In the genomic region with DNA sequence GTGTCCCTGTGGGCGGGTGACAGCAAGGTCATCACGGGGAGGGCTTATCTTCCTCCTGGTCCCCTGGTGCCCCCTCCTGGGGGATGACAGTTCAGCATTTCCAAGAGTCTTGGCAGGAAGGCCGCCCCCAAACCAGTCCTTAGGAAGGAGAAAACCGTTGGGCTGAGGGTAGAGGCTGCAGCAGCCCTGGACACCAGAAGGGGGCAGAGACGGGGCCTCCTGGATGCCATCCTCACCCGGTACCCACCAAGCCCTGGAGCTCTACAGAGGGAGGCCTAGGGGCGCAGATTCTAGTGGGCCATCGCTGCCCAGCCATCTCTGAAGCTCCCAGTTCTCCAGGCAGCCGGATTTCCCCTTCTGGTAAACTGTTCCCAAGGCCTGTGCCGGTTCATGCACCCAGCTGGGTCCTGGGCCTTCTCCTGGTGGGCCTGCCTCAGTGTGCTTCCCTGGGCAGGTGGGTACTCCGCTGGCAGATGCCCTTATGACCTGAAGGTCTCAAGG, we compare ENCODE assay signal across 8 cellular contexts. TPM values are rescaled to one million over a fixed set of nuclear protein-coding genes. Genes with fewer than 3 reads are reported as not detected.
DNase-seq lines count a peak whose midpoint lies in the region; ATAC-seq and TF ChIP-seq lines count a peak whose summit lies in the region.

No MANE protein-coding gene starts in this region.

- H3K27ac Mint-ChIP-seq in activated naive CD4-positive, alpha-beta T cell treated with anti-CD3 and anti-CD28 coated beads, Interleukin-2, amount 10 ng/mL, durations not matched to agents 7 days and 5 days = no peak overlapping the region

- intact Hi-C loops in Right ventricle myocardium inferior (cut with DNase I) = no loop called here

- TF ChIP-seq CTCF in LNCaP clone FGC (IDR thresholded peaks at IDR 0.05; ENCODE audit: control insufficient read depth, extremely low read depth, insufficient read depth) = peak; percentile 23; the same call in 1 of the 2 replicates
- TF ChIP-seq CTCF in omental fat pad (IDR thresholded peaks at IDR 0.05) = no peak

- DNase-seq in NCI-H1436 (lab: John Stamatoyannopoulos, UW) = peak; percentile 31
- DNase-seq in NCI-H1436 treated with DMSO at 0.1 percent for 48 hours (lab: John Stamatoyannopoulos, UW) = no peak
- peak; percentile 30 for DNase-seq in LNCaP clone FGC (ENCODE audit: low read depth)
- DNase-seq in activated naive CD4-positive, alpha-beta T cell treated with anti-CD3 and anti-CD28 coated beads, Interleukin-2, amount 10 ng/mL, durations not matched to agents 7 days and 5 days = peak; percentile 50
- DNase-seq in omental fat pad (ENCODE audit: low spot score) = no peak
- DNase-seq in EL = no peak
- no peak for DNase-seq in Right ventricle myocardium inferior (ENCODE audit: missing footprints)

- H3K4me3 ChIP-seq in LNCaP clone FGC (ENCODE audit: low read depth, low read length) = no peak overlapping the region

- no peaks in the 10 kb centered on the region for H3K4me1 Mint-ChIP-seq in activated naive CD4-positive, alpha-beta T cell treated with anti-CD3 and anti-CD28 coated beads, Interleukin-2, amount 10 ng/mL, durations not matched to agents 7 days and 5 days

- CTCF ChIA-PET in activated naive CD4-positive, alpha-beta T cell treated with anti-CD3 and anti-CD28 coated beads, Interleukin-2, amount 10 ng/mL, durations not matched to agents 7 days and 5 days (lab: Charles Lee) = interaction anchor here (1.0 kb wide), 1 partner anchor 212 kb away, joined by 3 read pairs; no protein-coding TSS in a partner anchor

- H3K9me3 Mint-ChIP-seq in activated naive CD4-positive, alpha-beta T cell treated with anti-CD3 and anti-CD28 coated beads, Interleukin-2, amount 10 ng/mL, durations not matched to agents 7 days and 5 days = peaks cover 7% of the 10 kb centered on the region

- H3K4me3 Mint-ChIP-seq in activated naive CD4-positive, alpha-beta T cell treated with anti-CD3 and anti-CD28 coated beads, Interleukin-2, amount 10 ng/mL, durations not matched to agents 7 days and 5 days = no peak overlapping the region

- ATAC-seq in omental fat pad (ENCODE audit: low FRiP score) (peak; percentile 44), HG02973 (IDR thresholded peaks at IDR 0.05; ENCODE audit: unreplicated experiment) (no peak), Right ventricle myocardium inferior (no peak)

- no peaks in the 10 kb centered on the region for H3K36me3 Mint-ChIP-seq in activated naive CD4-positive, alpha-beta T cell treated with anti-CD3 and anti-CD28 coated beads, Interleukin-2, amount 10 ng/mL, durations not matched to agents 7 days and 5 days

- peaks cover 12% of the 10 kb centered on the region for H3K27me3 Mint-ChIP-seq in activated naive CD4-positive, alpha-beta T cell treated with anti-CD3 and anti-CD28 coated beads, Interleukin-2, amount 10 ng/mL, durations not matched to agents 7 days and 5 days

RNA-seq across cellular contexts. Expression of a gene that starts 14.8 kb away (rescaled TPM):
- total RNA-seq in omental fat pad (1 to 10 TPM; 4.0 to 9.1 (median 6.3) TPM), Right ventricle myocardium inferior (3.7 TPM)

RNA-seq across cellular contexts. Expression of a gene that starts 40.4 kb away (rescaled TPM):
- total RNA-seq in omental fat pad = 1 to 10 TPM; 2.3 to 3.2 (median 2.8) TPM
- 1.0 TPM for total RNA-seq in Right ventricle myocardium inferior

RNA-seq across cellular contexts. Expression of a gene that starts 52.8 kb away (rescaled TPM):
- 10 to 100 TPM; 18.6 to 40.5 (median 24.0) TPM for total RNA-seq in omental fat pad
- 7.9 TPM for total RNA-seq in Right ventricle myocardium inferior

Comparison
In these comparisons a context has a peak if more than half of its experiments do, and no peak if none do; other contexts are left out.
1. DNase-seq: peak in NCI-H1436 (single experiment), LNCaP clone FGC (single experiment) and activated naive CD4-positive, alpha-beta T cell treated with anti-CD3 and anti-CD28 coated beads, Interleukin-2, amount 10 ng/mL, durations not matched to agents 7 days and 5 days (single experiment); none in NCI-H1436 treated with DMSO at 0.1 percent for 48 hours (single experiment), omental fat pad (single experiment), EL (single experiment) and Right ventricle myocardium inferior (single experiment).